Comparison of ENCODE assay signal across 15 cellular contexts in the genomic region with DNA sequence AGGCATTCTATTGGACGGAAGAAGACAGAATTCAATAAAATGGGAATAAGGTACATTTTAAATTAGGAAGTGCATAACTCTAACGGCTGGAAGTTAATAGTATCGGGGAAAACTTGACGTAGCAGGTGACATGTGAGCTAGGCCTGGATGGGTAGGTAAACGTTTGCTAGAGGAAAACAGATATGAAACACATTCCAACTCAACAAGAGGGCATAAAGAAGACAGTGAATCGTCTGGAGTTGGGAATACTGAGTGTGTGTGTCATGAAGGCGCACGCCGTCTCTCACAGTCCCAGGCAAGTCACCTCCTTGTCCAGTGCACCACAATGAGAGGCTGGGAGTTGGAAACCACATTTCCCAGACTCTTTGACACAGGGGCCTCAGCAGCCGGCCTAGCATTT. TPM values are rescaled to one million over a fixed set of nuclear protein-coding genes. Genes with fewer than 3 reads are reported as not detected.
A peak's percentile ranks its signal among the peaks of the same experiment; 100 is the strongest.
DNase-seq lines count a peak whose midpoint lies in the region; ATAC-seq and TF ChIP-seq lines count a peak whose summit lies in the region.
"Had no signal": no experiment of that assay in that cellular context is flagged by ENCODE, and none has a peak within 500 bp of the region (broad histone marks: within the 10 kb centered on the region; RNA-seq: fewer than 3 reads in every experiment).

No MANE protein-coding gene starts in this region.

- H3K4me2 ChIP-seq in Loucy (ENCODE audit: low read depth, low read length, poor library complexity, severe bottlenecking) = peak overlapping the region; percentile 53

- H3K27me3 ChIP-seq in Loucy (ENCODE audit: insufficient read depth, low read length, poor library complexity, severe bottlenecking) = no peaks in the 10 kb centered on the region

- H3K9ac ChIP-seq in Loucy (ENCODE audit: low read depth, low read length, poor library complexity, severe bottlenecking) = no peak overlapping the region

- TF ChIP-seq CTCF in natural killer cell (IDR thresholded peaks at IDR 0.05) (no peak), Loucy (conservative IDR thresholded peaks at IDR 0.05; ENCODE audit: low read length) (no peak), neural crest cell (conservative IDR thresholded peaks at IDR 0.05) (no peak), GM10266 (IDR thresholded peaks at IDR 0.05; ENCODE audit: control insufficient read depth, insufficient read depth, low read depth, missing control alignments) (no peak)

- no peak overlapping the region for H3K4me3 ChIP-seq in Loucy (ENCODE audit: low read length, poor library complexity, severe bottlenecking)
- H3K4me3 ChIP-seq: GM12878 had no signal

- H3K27me3 Mint-ChIP-seq in natural killer cell (ENCODE audit: low read depth in 2 of 2) = peaks cover 9 to 34% of the 10 kb centered on the region in 2 donors
- peaks cover 12 to 17% of the 10 kb centered on the region in 2 donors for H3K27me3 Mint-ChIP-seq in natural killer cell treated with Interleukin-12 subunit alpha and Interleukin-12 subunit beta and Interleukin-15 and Interleukin-18, amount 100 ng/mL, for 72 hours
- H3K27me3 Mint-ChIP-seq in neural crest cell (ENCODE audit: low read depth) = no peaks in the 10 kb centered on the region

- no peak for ATAC-seq in natural killer cell
- no peak for ATAC-seq in natural killer cell treated with Interleukin-12 subunit alpha and Interleukin-12 subunit beta and Interleukin-15 and Interleukin-18, amount 100 ng/mL, for 72 hours

- no peaks in the 10 kb centered on the region for H3F3A ChIP-seq in Loucy (ENCODE audit: low read depth)

- H3K27ac Mint-ChIP-seq in natural killer cell (peak overlapping the region in 1 of 2 donors; percentile 29), neural crest cell (ENCODE audit: unreplicated experiment) (peak overlapping the region; percentile 70)
- no peak overlapping the region for H3K27ac Mint-ChIP-seq in natural killer cell treated with Interleukin-12 subunit alpha and Interleukin-12 subunit beta and Interleukin-15 and Interleukin-18, amount 100 ng/mL, for 72 hours
- H3K27ac Mint-ChIP-seq: CD4-positive, alpha-beta T cell; H9 had no signal

- H3K9me3 ChIP-seq in Loucy (ENCODE audit: insufficient read depth, low read depth, low read length) = no peaks in the 10 kb centered on the region
- H3K9me3 ChIP-seq: BE2C had no signal

- H3K9me3 Mint-ChIP-seq in natural killer cell = no peaks in the 10 kb centered on the region
- H3K9me3 Mint-ChIP-seq in natural killer cell treated with Interleukin-12 subunit alpha and Interleukin-12 subunit beta and Interleukin-15 and Interleukin-18, amount 100 ng/mL, for 72 hours = no peaks in the 10 kb centered on the region
- H3K9me3 Mint-ChIP-seq in neural crest cell = peaks cover 3% of the 10 kb centered on the region

- no peak for DNase-seq in natural killer cell
- DNase-seq in natural killer cell treated with Interleukin-12 subunit alpha and Interleukin-12 subunit beta and Interleukin-15 and Interleukin-18, amount 100 ng/mL, for 72 hours (ENCODE audit: low spot score) = no peak
- DNase-seq in neural crest cell (ENCODE audit: low read depth, low spot score) = no peak
- DNase-seq in GM10266 (ENCODE audit: extremely low spot score) = no peak
- DNase-seq in NCI-H1105 treated with DMSO at 0.1 percent for 48 hours (lab: John Stamatoyannopoulos, UW) = no peak
- no peak for DNase-seq in iPS-NIHi7 (ENCODE audit: extremely low spot score)
- DNase-seq: ACHN; BE2C; CD4-positive, alpha-beta T cell; DMS153; DMS79; GF-D8; H9 had no signal

- no peaks in the 10 kb centered on the region for H4K20me1 ChIP-seq in Loucy (ENCODE audit: insufficient read depth, low read length, poor library complexity, severe bottlenecking)

- peaks cover 12% of the 10 kb centered on the region for H3K4me1 ChIP-seq in Loucy (ENCODE audit: insufficient read depth, low read length, poor library complexity, severe bottlenecking)
- H3K4me1 ChIP-seq: BE2C had no signal

- H3K79me2 ChIP-seq in Loucy (ENCODE audit: insufficient read depth, low read length) = no peaks in the 10 kb centered on the region

- intact Hi-C loops in natural killer cell (cut with micrococcal nuclease) = no loop called here

- peaks cover 21 to 27% of the 10 kb centered on the region in 2 donors for H3K4me1 Mint-ChIP-seq in natural killer cell
- peaks cover 15 to 33% of the 10 kb centered on the region in 2 donors for H3K4me1 Mint-ChIP-seq in natural killer cell treated with Interleukin-12 subunit alpha and Interleukin-12 subunit beta and Interleukin-15 and Interleukin-18, amount 100 ng/mL, for 72 hours (ENCODE audit: low read depth in 2 of 2)
- H3K4me1 Mint-ChIP-seq in neural crest cell = peaks cover 54% of the 10 kb centered on the region

- H3K36me3 ChIP-seq in Loucy (ENCODE audit: insufficient read depth, low read length) = no peaks in the 10 kb centered on the region
- H3K36me3 ChIP-seq: BE2C had no signal

- H2AFZ ChIP-seq in Loucy (ENCODE audit: low read length) = no peak overlapping the region

- H3K36me3 Mint-ChIP-seq in natural killer cell = no peaks in the 10 kb centered on the region
- no peaks in the 10 kb centered on the region for H3K36me3 Mint-ChIP-seq in natural killer cell treated with Interleukin-12 subunit alpha and Interleukin-12 subunit beta and Interleukin-15 and Interleukin-18, amount 100 ng/mL, for 72 hours
- H3K36me3 Mint-ChIP-seq in neural crest cell (ENCODE audit: low read depth) = peaks cover 23% of the 10 kb centered on the region

- H3K4me3 Mint-ChIP-seq in natural killer cell = peak overlapping the region; percentile 35
- no peak overlapping the region for H3K4me3 Mint-ChIP-seq in natural killer cell treated with Interleukin-12 subunit alpha and Interleukin-12 subunit beta and Interleukin-15 and Interleukin-18, amount 100 ng/mL, for 72 hours
- peak overlapping the region; percentile 63 for H3K4me3 Mint-ChIP-seq in neural crest cell
- H3K4me3 Mint-ChIP-seq: CD4-positive, alpha-beta T cell; H9 had no signal

- H3K9me2 ChIP-seq in Loucy (replicated peaks; ENCODE audit: low read depth, low read length) = no peaks in the 10 kb centered on the region

RNA-seq across cellular contexts. Expression of a gene that starts 16.4 kb away (rescaled TPM):
- total RNA-seq in natural killer cell (under 1 TPM; 0.38 to 0.75 (median 0.68) TPM), neural crest cell (54.7 and 56.6 TPM in 2 replicates)
- under 1 TPM; 0.14 to 0.73 TPM for total RNA-seq in natural killer cell treated with Interleukin-12 subunit alpha and Interleukin-12 subunit beta and Interleukin-15 and Interleukin-18, amount 100 ng/mL, for 72 hours

Comparison
In these comparisons a context has a peak if more than half of its experiments do, and no peak if none do; other contexts are left out.
1. RNA of a gene that starts 16.4 kb away (total RNA-seq): 54.7 to 56.6 TPM in neural crest cell; 0.14 to 0.73 TPM in natural killer cell treated with Interleukin-12 subunit alpha and Interleukin-12 subunit beta and Interleukin-15 and Interleukin-18, amount 100 ng/mL, for 72 hours and 0.38 to 0.75 TPM in natural killer cell; every median in the first group is over 10 times any median in the second.